Comparison of ENCODE assay signal across 20 cellular contexts in the genomic region with DNA sequence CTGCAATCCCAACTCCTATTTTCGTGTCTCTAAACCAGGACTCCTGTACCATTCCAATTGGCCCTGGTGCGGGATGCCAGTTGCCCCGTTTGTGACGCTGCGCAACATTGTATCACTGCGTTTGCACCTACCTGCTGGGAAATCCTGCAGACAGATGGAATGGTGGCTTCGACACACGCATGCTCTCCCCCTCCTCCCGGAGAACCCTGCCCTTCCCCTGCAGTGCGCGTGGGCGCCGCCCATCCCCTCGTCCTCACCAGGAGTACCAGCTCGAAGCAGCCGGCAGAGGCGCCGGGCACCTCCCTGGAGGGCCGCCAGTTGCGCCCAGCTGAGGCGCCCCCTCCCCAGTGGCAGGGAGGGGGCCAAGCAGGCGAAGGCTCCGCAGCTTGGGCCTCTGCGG. TPM values are rescaled to one million over a fixed set of nuclear protein-coding genes. Genes with fewer than 3 reads are reported as not detected.
DNase-seq lines count a peak whose midpoint lies in the region; ATAC-seq and TF ChIP-seq lines count a peak whose summit lies in the region.
"Had no signal": no experiment of that assay in that cellular context is flagged by ENCODE, and none has a peak within 500 bp of the region (broad histone marks: within the 10 kb centered on the region; RNA-seq: fewer than 3 reads in every experiment).

No MANE protein-coding gene starts in this region.

- ATAC-seq in HG02852 (IDR thresholded peaks at IDR 0.05; ENCODE audit: unreplicated experiment): no peak
- no peak for ATAC-seq in HG02970 (IDR thresholded peaks at IDR 0.05; ENCODE audit: low FRiP score, unreplicated experiment)
- ATAC-seq: mucosa of descending colon, PC-3 had no signal

- H3K4me2 ChIP-seq in Karpas-422 (ENCODE audit: low read depth, low read length, poor library complexity, severe bottlenecking): no peak overlapping the region

- H3K27ac ChIP-seq in HUES6 (ENCODE audit: low read depth, low read length) (no peak overlapping the region), Karpas-422 (ENCODE audit: low read length) (no peak overlapping the region)
- H3K27ac ChIP-seq: neutrophil had no signal

- H3K27me3 ChIP-seq in HUES6 (ENCODE audit: control insufficient read depth, insufficient read depth, low read length): peaks cover 87% of the 10 kb centered on the region
- H3K27me3 ChIP-seq in Karpas-422 (ENCODE audit: low read length): no peaks in the 10 kb centered on the region

- no peaks in the 10 kb centered on the region for H4K20me1 ChIP-seq in Karpas-422 (ENCODE audit: insufficient read depth, low read depth, low read length)

- H3K79me2 ChIP-seq in Karpas-422 (ENCODE audit: low read length): no peaks in the 10 kb centered on the region

- peaks cover 2% of the 10 kb centered on the region for H3K4me1 Mint-ChIP-seq in glutamatergic neuron (ENCODE audit: low read depth, unreplicated experiment)
- H3K4me1 Mint-ChIP-seq in nephron progenitor cell: peaks cover 21% of the 10 kb centered on the region

- H2AFZ ChIP-seq in Karpas-422 (ENCODE audit: low read length): no peak overlapping the region

- H3K4me3 Mint-ChIP-seq in glutamatergic neuron (ENCODE audit: unreplicated experiment): peak overlapping the region; percentile 60
- H3K4me3 Mint-ChIP-seq in nephron progenitor cell: peak overlapping the region; percentile 78
- H3K4me3 Mint-ChIP-seq: dendritic cell treated with granulocyte-macrophage colony-stimulating factor and Interleukin-4, amounts not matched to agents 40 ng/mL and 50 ng/mL, for 4 days; HFFc6; T-helper 1 cell treated with Interleukin-12 subunit alpha and Interleukin-12 subunit beta and Interleukin-4 antibody, amounts not matched to agents 30 μg/mL and 1 μg/mL, for 36 hours had no signal

- H3K36me3 Mint-ChIP-seq in glutamatergic neuron (ENCODE audit: unreplicated experiment) (no peaks in the 10 kb centered on the region), nephron progenitor cell (ENCODE audit: low read depth) (no peaks in the 10 kb centered on the region)

- H3K27me3 Mint-ChIP-seq in glutamatergic neuron (ENCODE audit: unreplicated experiment): peaks cover 13% of the 10 kb centered on the region
- peaks cover 89% of the 10 kb centered on the region for H3K27me3 Mint-ChIP-seq in nephron progenitor cell (ENCODE audit: low read depth, poor library complexity)

- H3K9ac ChIP-seq in ES-I3 (ENCODE audit: low read depth, low read length): peak overlapping the region; percentile 59
- no peak overlapping the region for H3K9ac ChIP-seq in HUES6 (ENCODE audit: low read length)
- no peak overlapping the region for H3K9ac ChIP-seq in Karpas-422 (ENCODE audit: low read length)

- H3K9me3 Mint-ChIP-seq in glutamatergic neuron (ENCODE audit: unreplicated experiment): no peaks in the 10 kb centered on the region
- H3K9me3 Mint-ChIP-seq in nephron progenitor cell: peaks cover 44% of the 10 kb centered on the region
- H3K9me3 Mint-ChIP-seq: dendritic cell treated with granulocyte-macrophage colony-stimulating factor and Interleukin-4, amounts not matched to agents 40 ng/mL and 50 ng/mL, for 4 days; HFFc6; T-helper 1 cell treated with Interleukin-12 subunit alpha and Interleukin-12 subunit beta and Interleukin-4 antibody, amounts not matched to agents 30 μg/mL and 1 μg/mL, for 36 hours had no signal

- H3K4me1 ChIP-seq in ES-I3 (ENCODE audit: insufficient read depth, low read length) (no peaks in the 10 kb centered on the region; the same call in 1 of the 2 replicates), HUES6 (ENCODE audit: control insufficient read depth, insufficient read depth, low read length) (peaks cover 28% of the 10 kb centered on the region; the same call in 1 of the 2 replicates), Karpas-422 (ENCODE audit: low read length) (no peaks in the 10 kb centered on the region)

- no peaks in the 10 kb centered on the region for H3K9me3 ChIP-seq in ES-I3 (ENCODE audit: control insufficient read depth, insufficient read depth, low read length)
- no peaks in the 10 kb centered on the region for H3K9me3 ChIP-seq in HUES6 (ENCODE audit: control insufficient read depth, insufficient read depth, low read depth, low read length)
- no peaks in the 10 kb centered on the region for H3K9me3 ChIP-seq in Karpas-422 (ENCODE audit: low read length)
- H3K9me3 ChIP-seq: mucosa of descending colon, neutrophil had no signal

- H3K27ac Mint-ChIP-seq in glutamatergic neuron (ENCODE audit: unreplicated experiment): no peak overlapping the region
- no peak overlapping the region for H3K27ac Mint-ChIP-seq in nephron progenitor cell
- H3K27ac Mint-ChIP-seq: dendritic cell treated with granulocyte-macrophage colony-stimulating factor and Interleukin-4, amounts not matched to agents 40 ng/mL and 50 ng/mL, for 4 days; HFFc6; T-helper 1 cell treated with Interleukin-12 subunit alpha and Interleukin-12 subunit beta and Interleukin-4 antibody, amounts not matched to agents 30 μg/mL and 1 μg/mL, for 36 hours had no signal

- H3K4me3 ChIP-seq in HUES6 (ENCODE audit: low read depth, low read length) (peak overlapping the region; percentile 57), Karpas-422 (ENCODE audit: low read length) (no peak overlapping the region)
- H3K4me3 ChIP-seq: mucosa of descending colon had no signal

- TF ChIP-seq CTCF in glutamatergic neuron (IDR thresholded peaks at IDR 0.05; ENCODE audit: partially characterized antibody, unreplicated experiment) (no peak), nephron progenitor cell (IDR thresholded peaks at IDR 0.05) (no peak)

- H3K36me3 ChIP-seq in ES-I3 (ENCODE audit: insufficient read depth, low read length) (no peaks in the 10 kb centered on the region), HUES6 (ENCODE audit: control insufficient read depth, insufficient read depth, low read length) (no peaks in the 10 kb centered on the region), Karpas-422 (ENCODE audit: insufficient read depth, low read length) (no peaks in the 10 kb centered on the region)
- H3K36me3 ChIP-seq: neutrophil had no signal

- DNase-seq in glutamatergic neuron: peak; percentile 25
- DNase-seq in nephron progenitor cell: peak; percentile 50
- DNase-seq in NCI-H69 (lab: John Stamatoyannopoulos, UW): no peak
- no peak for DNase-seq in Karpas-422
- DNase-seq: activated CD8-positive, alpha-beta memory T cell treated with anti-CD3 and anti-CD28 coated beads, Interleukin-2, amount 50 U/mL, for 4 hours; activated effector memory CD4-positive, alpha-beta T cell treated with anti-CD3 and anti-CD28 coated beads, Interleukin-2, amount 50 U/mL, for 16 hours; AML-193; COR-L47; erythroblast; HFFc6; NCI-H1436 treated with DMSO at 0.1 percent for 48 hours; PC-3 had no signal

- no peaks in the 10 kb centered on the region for H3K9me2 ChIP-seq in Karpas-422 (replicated peaks; ENCODE audit: insufficient read depth, low read length)

RNA-seq across cellular contexts. Expression of gene DGKK, which starts 1.4 kb away (rescaled TPM):
- not detected for total RNA-seq in glutamatergic neuron (ENCODE audit: unreplicated experiment)
- not detected in 2 replicates for total RNA-seq in Karpas-422 (2014; rRNA removed; shearing (Covaris generic); ENCODE audit: low replicate concordance)
- total RNA-seq: HFFc6, mucosa of descending colon, PC-3 had no signal

Comparison
In these comparisons a context has a peak if more than half of its experiments do, and no peak if none do; other contexts are left out.
1. DNase-seq: peak in glutamatergic neuron (single experiment) and nephron progenitor cell (single experiment); none in NCI-H69 (single experiment) and Karpas-422 (single experiment).